Comparison of ENCODE assay signal across 25 cellular contexts in genomic region chr3:18716101-18716500, GRCh38.
DNase-seq lines count a peak whose midpoint lies in the region; ATAC-seq and TF ChIP-seq lines count a peak whose summit lies in the region.
"Had no signal": no experiment of that assay in that cellular context is flagged by ENCODE, and none has a peak within 500 bp of the region (broad histone marks: within the 10 kb centered on the region; RNA-seq: fewer than 3 reads in every experiment).

No MANE protein-coding gene starts in this region.

- H3K4me2 ChIP-seq in OCI-LY7 (ENCODE audit: low read length), result no peak overlapping the region

- in situ Hi-C loops in brain microvascular endothelial cell (cut with HindIII; ENCODE audit: low pct_ligation_motif_present, low sequenced_read_pairs), result no loop called here

- no peaks in the 10 kb centered on the region for H3K79me2 ChIP-seq in OCI-LY7 (ENCODE audit: insufficient read depth, low read depth, low read length)

- H4K20me1 ChIP-seq in OCI-LY7 (ENCODE audit: insufficient read depth, low read length), result no peaks in the 10 kb centered on the region

- H3K9me3 ChIP-seq in OCI-LY7 (ENCODE audit: low read length), result no peaks in the 10 kb centered on the region
- H3K9me3 ChIP-seq: adrenal gland, breast epithelium, heart right ventricle, SJCRH30, upper lobe of right lung had no signal

- H3K4me3 Mint-ChIP-seq in activated CD8-positive, alpha-beta memory T cell treated with anti-CD3 and anti-CD28 coated beads, Interleukin-2, amount 10 ng/mL, durations not matched to agents 7 days and 5 days, result peak overlapping the region; percentile 43
- peak overlapping the region; percentile 6 for H3K4me3 Mint-ChIP-seq in activated naive CD8-positive, alpha-beta T cell
- peak overlapping the region; percentile 67 for H3K4me3 Mint-ChIP-seq in natural killer cell treated with Interleukin-12 subunit alpha and Interleukin-12 subunit beta and Interleukin-15 and Interleukin-18, amount 100 ng/mL, for 72 hours

- H3K36me3 ChIP-seq in OCI-LY7 (ENCODE audit: insufficient read depth, low read length) (no peaks in the 10 kb centered on the region), brain microvascular endothelial cell (replicated peaks) (no peaks in the 10 kb centered on the region)
- H3K36me3 ChIP-seq: adrenal gland, breast epithelium, heart right ventricle, SJCRH30, upper lobe of right lung had no signal

- H3K27me3 Mint-ChIP-seq in activated CD8-positive, alpha-beta memory T cell treated with anti-CD3 and anti-CD28 coated beads, Interleukin-2, amount 10 ng/mL, durations not matched to agents 7 days and 5 days, result no peaks in the 10 kb centered on the region
- no peaks in the 10 kb centered on the region for H3K27me3 Mint-ChIP-seq in activated naive CD8-positive, alpha-beta T cell
- H3K27me3 Mint-ChIP-seq in natural killer cell treated with Interleukin-12 subunit alpha and Interleukin-12 subunit beta and Interleukin-15 and Interleukin-18, amount 100 ng/mL, for 72 hours, result no peaks in the 10 kb centered on the region

- ATAC-seq in activated CD8-positive, alpha-beta memory T cell treated with anti-CD3 and anti-CD28 coated beads, Interleukin-2, amount 10 ng/mL, durations not matched to agents 7 days and 5 days, result peak; percentile 34
- ATAC-seq in natural killer cell treated with Interleukin-12 subunit alpha and Interleukin-12 subunit beta and Interleukin-15 and Interleukin-18, amount 100 ng/mL, for 72 hours, result peak; percentile 33 to 57
- ATAC-seq: GM12878, heart right ventricle, upper lobe of right lung had no signal

- H3K27ac Mint-ChIP-seq in activated CD8-positive, alpha-beta memory T cell treated with anti-CD3 and anti-CD28 coated beads, Interleukin-2, amount 10 ng/mL, durations not matched to agents 7 days and 5 days, result peak overlapping the region; percentile 97
- H3K27ac Mint-ChIP-seq in activated naive CD8-positive, alpha-beta T cell, result peak overlapping the region; percentile 96
- H3K27ac Mint-ChIP-seq in natural killer cell treated with Interleukin-12 subunit alpha and Interleukin-12 subunit beta and Interleukin-15 and Interleukin-18, amount 100 ng/mL, for 72 hours, result peak overlapping the region; percentile 95 to 99

- intact Hi-C loops in OCI-LY7 (cut with micrococcal nuclease; ENCODE audit: unreplicated experiment), result no loop called here

- no TSS peak for BruUV-seq in OCI-LY7 (replicated peaks; lab: Mats Ljungman, UMichigan)

- H3K27ac ChIP-seq in OCI-LY7 (ENCODE audit: low read depth, low read length, poor library complexity, severe bottlenecking), result no peak overlapping the region
- no peak overlapping the region for H3K27ac ChIP-seq in brain microvascular endothelial cell
- H3K27ac ChIP-seq: adrenal gland, breast epithelium, heart right ventricle, SJCRH30, upper lobe of right lung had no signal

- H2AFZ ChIP-seq in OCI-LY7 (ENCODE audit: low read length), result peak overlapping the region; percentile 39; the same call in 1 of the 2 replicates

- CTCF ChIA-PET in activated CD8-positive, alpha-beta memory T cell treated with anti-CD3 and anti-CD28 coated beads, Interleukin-2, amount 10 ng/mL, durations not matched to agents 7 days and 5 days (lab: Charles Lee), result interaction anchor here (0.9 to 4.3 kb wide), 11 partner anchors 10 to 293 kb away, joined by 3 to 56 read pairs (median 5); no protein-coding TSS in a partner anchor
- CTCF ChIA-PET in OCI-LY7 (lab: Charles Lee; ENCODE audit: unreplicated experiment), result no interaction called here

- H3K27me3 ChIP-seq in brain microvascular endothelial cell (replicated peaks), result no peaks in the 10 kb centered on the region
- H3K27me3 ChIP-seq: adrenal gland, breast epithelium, heart right ventricle, SJCRH30, upper lobe of right lung had no signal

- no peak overlapping the region for H3K4me3 ChIP-seq in OCI-LY7 (ENCODE audit: low read depth, low read length, poor library complexity, severe bottlenecking)
- H3K4me3 ChIP-seq in brain microvascular endothelial cell (ENCODE audit: low read depth, low read length), result no peak overlapping the region
- H3K4me3 ChIP-seq: adrenal gland, breast epithelium, GM12878, heart right ventricle, SJCRH30, upper lobe of right lung had no signal

- peaks cover 82% of the 10 kb centered on the region for H3K4me1 Mint-ChIP-seq in activated CD8-positive, alpha-beta memory T cell treated with anti-CD3 and anti-CD28 coated beads, Interleukin-2, amount 10 ng/mL, durations not matched to agents 7 days and 5 days
- peaks cover 73% of the 10 kb centered on the region for H3K4me1 Mint-ChIP-seq in activated naive CD8-positive, alpha-beta T cell (ENCODE audit: low read depth)
- H3K4me1 Mint-ChIP-seq in natural killer cell treated with Interleukin-12 subunit alpha and Interleukin-12 subunit beta and Interleukin-15 and Interleukin-18, amount 100 ng/mL, for 72 hours (ENCODE audit: low read depth in 2 of 2), result peaks cover 69 to 74% of the 10 kb centered on the region in 2 donors

- peaks cover 47% of the 10 kb centered on the region for H3K36me3 Mint-ChIP-seq in activated CD8-positive, alpha-beta memory T cell treated with anti-CD3 and anti-CD28 coated beads, Interleukin-2, amount 10 ng/mL, durations not matched to agents 7 days and 5 days
- H3K36me3 Mint-ChIP-seq in activated naive CD8-positive, alpha-beta T cell, result peaks cover 15% of the 10 kb centered on the region
- peaks cover 35% of the 10 kb centered on the region for H3K36me3 Mint-ChIP-seq in natural killer cell treated with Interleukin-12 subunit alpha and Interleukin-12 subunit beta and Interleukin-15 and Interleukin-18, amount 100 ng/mL, for 72 hours

- TF ChIP-seq CTCF in OCI-LY7 (conservative IDR thresholded peaks at IDR 0.05; ENCODE audit: low read length), result no peak
- TF ChIP-seq CTCF in brain microvascular endothelial cell (IDR thresholded peaks at IDR 0.05; ENCODE audit: low read depth, low read length, missing control alignments), result no peak

- POLR2A ChIA-PET in OCI-LY7 (lab: Charles Lee), result interaction anchor here (0.7 to 4.2 kb wide), 9 partner anchors 9 to 344 kb away, joined by 3 to 24 read pairs (median 4); no protein-coding TSS in a partner anchor

- peaks cover 4% of the 10 kb centered on the region for H3K9me3 Mint-ChIP-seq in activated CD8-positive, alpha-beta memory T cell treated with anti-CD3 and anti-CD28 coated beads, Interleukin-2, amount 10 ng/mL, durations not matched to agents 7 days and 5 days (ENCODE audit: low read depth)
- peaks cover 7% of the 10 kb centered on the region for H3K9me3 Mint-ChIP-seq in activated naive CD8-positive, alpha-beta T cell (ENCODE audit: low read depth)
- H3K9me3 Mint-ChIP-seq in natural killer cell treated with Interleukin-12 subunit alpha and Interleukin-12 subunit beta and Interleukin-15 and Interleukin-18, amount 100 ng/mL, for 72 hours, result peaks cover 3% of the 10 kb centered on the region

- H3K9me2 ChIP-seq in OCI-LY7 (ENCODE audit: insufficient read depth, low read length), result no peaks in the 10 kb centered on the region

- DNase-seq in activated CD8-positive, alpha-beta memory T cell treated with anti-CD3 and anti-CD28 coated beads, Interleukin-2, amount 10 ng/mL, durations not matched to agents 7 days and 5 days, result no peak
- no peak for DNase-seq in activated CD8-positive, alpha-beta memory T cell treated with anti-CD3 and anti-CD28 coated beads, Interleukin-2, amount 50 U/mL, for 4 hours
- DNase-seq in OCI-LY7 (ENCODE audit: low spot score) (no peak), NCI-H1105 treated with DMSO at 0.1 percent for 48 hours (lab: John Stamatoyannopoulos, UW) (no peak), GM19240 (ENCODE audit: insufficient read length, low spot score) (no peak), brain microvascular endothelial cell (no peak)
- no peak for DNase-seq in natural killer cell treated with Interleukin-12 subunit alpha and Interleukin-12 subunit beta and Interleukin-15 and Interleukin-18, amount 100 ng/mL, for 72 hours (ENCODE audit: low spot score)
- DNase-seq: activated CD4-positive, alpha-beta T cell treated with anti-CD3 and anti-CD28 coated beads for 48 hours; activated T-cell treated with anti-CD3 and anti-CD28 coated beads for 4 hours; adrenal gland; effector memory CD4-positive, alpha-beta T cell; foreskin fibroblast; HCEC 1CT; heart right ventricle; Kasumi-1; mammary epithelial cell; NCI-H187; NCI-H526; occipital lobe; SJCRH30; substantia nigra; upper lobe of right lung had no signal

- no peaks in the 10 kb centered on the region for H3K4me1 ChIP-seq in OCI-LY7 (ENCODE audit: insufficient read depth, low read length, poor library complexity, severe bottlenecking)
- H3K4me1 ChIP-seq: adrenal gland, breast epithelium, SJCRH30 had no signal

Comparison
In these comparisons a context has a peak if more than half of its experiments do, and no peak if none do; other contexts are left out.
1. H3K4me3 Mint-ChIP-seq: peak in every context shown above with its lines; median percentile 67 in natural killer cell treated with Interleukin-12 subunit alpha and Interleukin-12 subunit beta and Interleukin-15 and Interleukin-18, amount 100 ng/mL, for 72 hours; 43 in activated CD8-positive, alpha-beta memory T cell treated with anti-CD3 and anti-CD28 coated beads, Interleukin-2, amount 10 ng/mL, durations not matched to agents 7 days and 5 days; 6 in activated naive CD8-positive, alpha-beta T cell.